ENCODE assay signal across 19 cellular contexts in genomic region chr15:52193791-52194190, GRCh38. TPM values are rescaled to one million over a fixed set of nuclear protein-coding genes. Genes with fewer than 3 reads are reported as not detected.
A peak's percentile ranks its signal among the peaks of the same experiment; 100 is the strongest.
DNase-seq lines count a peak whose midpoint lies in the region; ATAC-seq, FAIRE-seq and TF ChIP-seq lines count a peak whose summit lies in the region.
"Had no signal": no experiment of that assay in that cellular context is flagged by ENCODE, and none has a peak within 500 bp of the region (broad histone marks: within the 10 kb centered on the region; RNA-seq: fewer than 3 reads in every experiment).

No MANE protein-coding gene starts in this region.

- no peak for TF ChIP-seq CTCF in D721Med (IDR thresholded peaks at IDR 0.05; ENCODE audit: insufficient read depth, missing control alignments)

- DNase-seq in AG08395 (ENCODE audit: low spot score) (peak; percentile 9), GM03348 (ENCODE audit: low spot score) (peak; percentile 11), LHCN-M2 (ENCODE audit: low read depth) (peak; percentile 22), myocyte (ENCODE audit: low read depth) (peak; percentile 24), LoVo (ENCODE audit: low spot score) (no peak), SIG-M5 treated with dmso at 0.1 percent for 504 hours (lab: John Stamatoyannopoulos, UW; ENCODE audit: unreplicated experiment) (no peak), D721Med (ENCODE audit: insufficient read length, low spot score) (no peak)
- DNase-seq: 8988T; ACHN; BE2C; CD4-positive, alpha-beta memory T cell; COR-L47; DMS53; KG1 had no signal

- no peak for FAIRE-seq in D721Med (lab: Jason Lieb, UNC)
- FAIRE-seq: G401.6, GM12892, GM19239 had no signal

- no peak for ATAC-seq in GM18907 (IDR thresholded peaks at IDR 0.05; ENCODE audit: unreplicated experiment)
- ATAC-seq: HCT116 had no signal

RNA-seq across cellular contexts. Expression of gene GNB5, which starts 2.6 kb away (rescaled TPM):
- total RNA-seq in LHCN-M2 (2014; rRNA removed) (40.1 and 43.7 TPM in 2 replicates), myocyte (14.2 and 21.6 TPM in 2 replicates)
- polyA plus RNA-seq in LHCN-M2 (2012), result 26.1 TPM
- polyA plus RNA-seq in myocyte (2012), result 31.3 TPM

Comparison
In these comparisons a context has a peak if more than half of its experiments do, and no peak if none do; other contexts are left out.
1. DNase-seq: peak in AG08395 (single experiment), GM03348 (single experiment), LHCN-M2 (single experiment) and myocyte (single experiment); none in LoVo (single experiment), SIG-M5 treated with dmso at 0.1 percent for 504 hours (single experiment) and D721Med (single experiment).